Comparison of ENCODE assay signal across 18 cellular contexts in the genomic region with DNA sequence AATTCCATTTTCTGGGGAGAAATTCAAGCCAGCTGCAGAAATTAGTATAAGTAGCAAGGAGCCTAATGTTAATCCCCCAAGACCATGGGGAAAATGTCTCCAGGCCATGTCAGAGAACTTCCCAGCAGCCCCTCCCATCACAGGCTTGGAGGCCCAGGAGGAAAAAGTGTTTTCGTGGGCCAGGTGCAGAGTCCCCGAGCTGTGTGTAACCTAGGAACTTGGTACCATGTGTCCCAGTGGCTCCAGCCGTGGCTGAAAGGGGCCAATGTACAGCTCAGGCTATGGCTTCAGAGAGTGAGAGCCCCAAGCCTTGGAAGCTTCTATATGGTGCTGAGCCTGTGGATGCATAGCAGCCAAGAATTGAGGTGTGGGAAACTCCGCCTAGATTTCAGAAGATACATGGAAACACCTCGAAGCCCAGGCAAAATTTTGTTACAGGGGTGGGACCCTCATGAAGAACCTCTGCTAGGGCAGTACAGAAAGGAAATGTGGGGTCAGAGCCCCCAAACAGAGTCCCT.
DNase-seq lines count a peak whose midpoint lies in the region; ATAC-seq and TF ChIP-seq lines count a peak whose summit lies in the region.
"Had no signal": no experiment of that assay in that cellular context is flagged by ENCODE, and none has a peak within 500 bp of the region (broad histone marks: within the 10 kb centered on the region; RNA-seq: fewer than 3 reads in every experiment).

No MANE protein-coding gene starts in this region.

- H3K9me3 ChIP-seq in spleen (peaks cover 0 to 27% (median 12%) of the 10 kb centered on the region in 8 donors), mucosa of descending colon (peaks cover 5% of the 10 kb centered on the region)

- DNase-seq in activated effector memory CD4-positive, alpha-beta T cell treated with anti-CD3 and anti-CD28 coated beads, Interleukin-2, amount 50 U/mL, for 16 hours = peak; percentile 13
- DNase-seq in activated effector memory CD4-positive, alpha-beta T cell treated with Interleukin-2 at 50 U/mL for 16 hours = no peak
- peak; percentile 23 for DNase-seq in ecto neural progenitor cell (ENCODE audit: low spot score)
- peak; percentile 18 for DNase-seq in spleen
- no peak for DNase-seq in DMS153 (lab: John Stamatoyannopoulos, UW)
- no peak for DNase-seq in mucosa of descending colon
- DNase-seq: 8988T; Calu3; CD4-positive, CD25-positive, alpha-beta regulatory T cell; DMS 273 treated with DMSO at 0.1 percent for 48 hours; DMS79; GOT3; HFFc6 had no signal

- no peak for TF ChIP-seq CTCF in spleen (IDR thresholded peaks at IDR 0.05 in 8 of 11, conservative IDR thresholded peaks at IDR 0.05 in 3 of 11)
- no peak for TF ChIP-seq CTCF in mucosa of descending colon (IDR thresholded peaks at IDR 0.05)

- H3K27me3 ChIP-seq in spleen (replicated peaks in 1 of 7) = peaks cover 0 to 14% (median 2%) of the 10 kb centered on the region in 7 donors
- H3K27me3 ChIP-seq: BLaER1 treated with 17β-estradiol and CSF1 and Interleukin-3, amounts not matched to agents 10 nM and 100 nM had no signal

- H3K4me3 ChIP-seq in spleen (no peak overlapping the region), mucosa of descending colon (no peak overlapping the region)
- H3K4me3 ChIP-seq: BLaER1 treated with 17β-estradiol and CSF1 and Interleukin-3, amounts not matched to agents 10 nM and 100 nM; GM12878; HAP-1 had no signal

- WGBS in spleen, 5 donors = 66 to 91% (median 80%) methylated on average over 5 of the region's 5 CpGs

- intact Hi-C loops in spleen (cut with DNase I; ENCODE audit: low total_unique reads) = no loop called here
- intact Hi-C loops in mucosa of descending colon (cut with DNase I, micrococcal nuclease) = no loop called here

- no peak for TF ChIP-seq POLR2A in spleen (IDR thresholded peaks at IDR 0.05)

- H3K27ac ChIP-seq in spleen = no peak overlapping the region
- H3K27ac ChIP-seq: BLaER1 treated with 17β-estradiol and CSF1 and Interleukin-3, amounts not matched to agents 10 nM and 100 nM had no signal

- H3K4me1 ChIP-seq in spleen (no peaks in the 10 kb centered on the region), mucosa of descending colon (ENCODE audit: low read depth) (no peaks in the 10 kb centered on the region)
- H3K4me1 ChIP-seq: HAP-1 had no signal

- ATAC-seq in mucosa of descending colon (no peak), HG03097 (IDR thresholded peaks at IDR 0.05; ENCODE audit: low FRiP score, unreplicated experiment) (no peak)
- ATAC-seq: GM12878, HepG2 had no signal

- H3K36me3 ChIP-seq in spleen (no peaks in the 10 kb centered on the region), mucosa of descending colon (ENCODE audit: low read depth) (no peaks in the 10 kb centered on the region)
- H3K36me3 ChIP-seq: BLaER1 treated with 17β-estradiol and CSF1 and Interleukin-3, amounts not matched to agents 10 nM and 100 nM; HAP-1 had no signal

Comparison
In these comparisons a context has a peak if more than half of its experiments do, and no peak if none do; other contexts are left out.
1. DNase-seq: peak in activated effector memory CD4-positive, alpha-beta T cell treated with anti-CD3 and anti-CD28 coated beads, Interleukin-2, amount 50 U/mL, for 16 hours (single experiment), ecto neural progenitor cell (single experiment) and spleen (single experiment); none in activated effector memory CD4-positive, alpha-beta T cell treated with Interleukin-2 at 50 U/mL for 16 hours (single experiment), DMS153 (single experiment) and mucosa of descending colon (0 of 3).